ENCODE assay signal across 14 cellular contexts in genomic region chr16:68367440-68367839, GRCh38. TPM values are rescaled to one million over a fixed set of nuclear protein-coding genes. Genes with fewer than 3 reads are reported as not detected.
A peak's percentile ranks its signal among the peaks of the same experiment; 100 is the strongest.
DNase-seq lines count a peak whose midpoint lies in the region; ATAC-seq, FAIRE-seq and TF ChIP-seq lines count a peak whose summit lies in the region.
"Had no signal": no experiment of that assay in that cellular context is flagged by ENCODE, and none has a peak within 500 bp of the region (broad histone marks: within the 10 kb centered on the region; RNA-seq: fewer than 3 reads in every experiment).

No MANE protein-coding gene starts in this region.

- peak overlapping the region in 2 of 11 experiments; percentile 13 to 39; a peak in 1 of 22 replicates for H3K27ac ChIP-seq in BLaER1 treated with 17β-estradiol and CSF1 and Interleukin-3, amounts not matched to agents 10 nM and 100 nM
- H3K27ac ChIP-seq in IMR-90 (ENCODE audit: insufficient read depth, low read length) (no peak overlapping the region), K562 (ENCODE audit: extremely low read depth, low read depth, low read length) (no peak overlapping the region), neuronal stem cell (replicated peaks; ENCODE audit: low read length) (no peak overlapping the region)
- H3K27ac ChIP-seq: A549, HL-60, SK-N-MC had no signal

- peak overlapping the region in 9 of 11 experiments; percentile 20 to 94 (median 84); a peak in 17 of 22 replicates for H3K4me2 ChIP-seq in BLaER1 treated with 17β-estradiol and CSF1 and Interleukin-3, amounts not matched to agents 10 nM and 100 nM
- H3K4me2 ChIP-seq in IMR-90 (ENCODE audit: low read depth, low read length) (no peak overlapping the region), K562 (ENCODE audit: insufficient read depth, low read length) (no peak overlapping the region), neuronal stem cell (ENCODE audit: insufficient read depth, low read length, poor library complexity, severe bottlenecking) (no peak overlapping the region)
- H3K4me2 ChIP-seq: A549 had no signal

- H3K4me3 ChIP-seq in BLaER1 treated with 17β-estradiol and CSF1 and Interleukin-3, amounts not matched to agents 10 nM and 100 nM: no peak overlapping the region
- H3K4me3 ChIP-seq in IMR-90 (ENCODE audit: insufficient read depth, low read depth, low read length) (no peak overlapping the region), K562 (no peak overlapping the region), neuronal stem cell (ENCODE audit: low read length in 2 of 2) (no peak overlapping the region)
- H3K4me3 ChIP-seq: A549, SK-N-MC had no signal

- TF ChIP-seq CTCF in IMR-90 (conservative IDR thresholded peaks at IDR 0.05; ENCODE audit: low read depth, low read length): no peak
- no peak for TF ChIP-seq CTCF in K562 (IDR thresholded peaks at IDR 0.05 in 2 of 3, conservative IDR thresholded peaks at IDR 0.05 in 1 of 3; ENCODE audit: insufficient read depth in 2 of 3, low read depth in 1 of 3, low read length in 3 of 3)

- H3K4ac ChIP-seq in IMR-90 (ENCODE audit: low read depth, low read length) (no peak overlapping the region), neuronal stem cell (ENCODE audit: low read length) (no peak overlapping the region)

- H3K9ac ChIP-seq in BLaER1 treated with 17β-estradiol and CSF1 and Interleukin-3, amounts not matched to agents 10 nM and 100 nM: 0 out of 22 replicates have a peak overlapping the region, but pooled peaks of 1 of the 11 experiments have one; percentile 24
- H3K9ac ChIP-seq in IMR-90 (ENCODE audit: low read depth, low read length) (no peak overlapping the region), K562 (ENCODE audit: insufficient read depth in 1 of 2, low read depth in 2 of 2, low read length in 2 of 2) (0 out of 4 replicates have a peak overlapping the region, but pooled peaks of 1 of the 2 experiments have one; percentile 36), neuronal stem cell (ENCODE audit: low read depth, low read length, poor library complexity) (no peak overlapping the region)

- H4K20me1 ChIP-seq in BLaER1 treated with 17β-estradiol and CSF1 and Interleukin-3, amounts not matched to agents 10 nM and 100 nM: peaks cover 0 to 86% (median 0%) of the 10 kb centered on the region in 11 experiments; a peak in 11 of 22 replicates
- H4K20me1 ChIP-seq in IMR-90 (ENCODE audit: insufficient read depth, low read length) (no peaks in the 10 kb centered on the region), K562 (replicated peaks; ENCODE audit: control insufficient read depth, insufficient read depth, low read length) (peaks cover 11% of the 10 kb centered on the region)

- POLR2A ChIA-PET in IMR-90 (lab: Charles Lee; ENCODE audit: unreplicated experiment) (no interaction called here), K562 (lab: Yijun Ruan, JAX) (no interaction called here)

- no peaks in the 10 kb centered on the region for H3K79me2 ChIP-seq in K562 (ENCODE audit: control insufficient read depth, insufficient read depth, low read length)

- H2BK5ac ChIP-seq in IMR-90 (ENCODE audit: low read depth, low read length, poor library complexity, severe bottlenecking) (no peak overlapping the region), neuronal stem cell (ENCODE audit: low read length) (no peak overlapping the region)

- H3K14ac ChIP-seq in IMR-90 (replicated peaks; ENCODE audit: low read depth, low read length) (no peak overlapping the region), neuronal stem cell (ENCODE audit: low read length) (no peak overlapping the region)

- TF ChIP-seq POLR2A in IMR-90 (IDR thresholded peaks at IDR 0.05; ENCODE audit: low read depth, low read length): no peak
- no peak for TF ChIP-seq POLR2A in K562 (conservative IDR thresholded peaks at IDR 0.05)

- intact Hi-C loops in IMR-90 (cut with micrococcal nuclease): loop anchor here (1.0 kb wide), 1 partner anchor 143 kb away; no protein-coding TSS in a partner anchor
- intact Hi-C loops in K562 (cut with micrococcal nuclease): no loop called here

- FAIRE-seq in K562 (lab: Jason Lieb, UNC): no peak
- FAIRE-seq: A549, GM19239, HTR-8/SVneo had no signal

- no peak overlapping the region for H2BK12ac ChIP-seq in neuronal stem cell (ENCODE audit: low read length)

- H2BK120ac ChIP-seq in IMR-90 (ENCODE audit: low read depth, low read length): no peak overlapping the region
- H2BK120ac ChIP-seq in neuronal stem cell (ENCODE audit: low read depth, low read length): no peak overlapping the region

- H2AK9ac ChIP-seq in IMR-90 (replicated peaks; ENCODE audit: low read depth, low read length, poor library complexity): no peak overlapping the region

- H3K18ac ChIP-seq in IMR-90 (ENCODE audit: low read depth, low read length) (no peak overlapping the region), neuronal stem cell (ENCODE audit: low read length) (peak overlapping the region; percentile 18)

- no peaks in the 10 kb centered on the region for H3K9me1 ChIP-seq in IMR-90 (ENCODE audit: insufficient read depth, low read length)
- H3K9me1 ChIP-seq in K562 (ENCODE audit: control insufficient read depth, insufficient read depth, low read length): no peaks in the 10 kb centered on the region

- in situ Hi-C loops in IMR-90 (cut with MboI; ENCODE audit: low sequenced_read_pairs): no loop called here
- in situ Hi-C loops in K562 (cut with MboI): no loop called here

- no peaks in the 10 kb centered on the region for H3K36me3 ChIP-seq in BLaER1 treated with 17β-estradiol and CSF1 and Interleukin-3, amounts not matched to agents 10 nM and 100 nM
- H3K36me3 ChIP-seq in IMR-90 (ENCODE audit: control insufficient read depth, insufficient read depth, low read length) (no peaks in the 10 kb centered on the region), K562 (ENCODE audit: control insufficient read depth, insufficient read depth, low read length) (no peaks in the 10 kb centered on the region), neuronal stem cell (replicated peaks in 1 of 2; ENCODE audit: control insufficient read depth in 2 of 2, insufficient read depth in 2 of 2, low read length in 2 of 2) (no peaks in the 10 kb centered on the region)

- peaks cover 10 to 58% (median 32%) of the 10 kb centered on the region in 11 experiments; a peak in 20 of 22 replicates for H3K27me3 ChIP-seq in BLaER1 treated with 17β-estradiol and CSF1 and Interleukin-3, amounts not matched to agents 10 nM and 100 nM
- H3K27me3 ChIP-seq in IMR-90 (ENCODE audit: control insufficient read depth, insufficient read depth, low read length): peaks cover 15% of the 10 kb centered on the region
- H3K27me3 ChIP-seq in K562 (ENCODE audit: control insufficient read depth in 2 of 2, insufficient read depth in 2 of 2, low read length in 2 of 2): peaks cover 26 to 47% of the 10 kb centered on the region in 2 experiments; a peak in 4 of 5 replicates
- H3K27me3 ChIP-seq in neuronal stem cell (ENCODE audit: control insufficient read depth in 3 of 3, insufficient read depth in 3 of 3, low read depth in 1 of 3, low read length in 3 of 3): no peaks in the 10 kb centered on the region

- 48% methylated on average over 4 of the region's 20 CpGs; no CpG with 5 or more reads in 1 of the 2 experiments for WGBS in IMR-90 (ENCODE audit: extremely low coverage in 2 of 2, insufficient read length in 1 of 2), 2 experiments
- WGBS in K562 (ENCODE audit: insufficient coverage, low coverage, missing lambda C conversion rate): 58% methylated on average over 20 of the region's 20 CpGs
- WGBS in neuronal stem cell (ENCODE audit: extremely low coverage in 2 of 2, insufficient read length in 2 of 2, insufficient replicate concordance in 1 of 2), 2 donors: no CpG with 5 or more reads among the region's 20 CpGs

- TF ChIP-seq RAD21 in IMR-90 (IDR thresholded peaks at IDR 0.05; ENCODE audit: low read length) (no peak), K562 (CRISPR knock-in tag; conservative IDR thresholded peaks at IDR 0.05 in 1 of 2, IDR thresholded peaks at IDR 0.05 in 1 of 2) (no peak)

- H4K91ac ChIP-seq in IMR-90 (ENCODE audit: insufficient read depth, low read depth, low read length) (no peak overlapping the region), neuronal stem cell (ENCODE audit: low read depth, low read length, poor library complexity) (no peak overlapping the region)

- H2BK15ac ChIP-seq in IMR-90 (ENCODE audit: low read depth, low read length): no peak overlapping the region
- no peak overlapping the region for H2BK15ac ChIP-seq in neuronal stem cell (ENCODE audit: low read length)

- H2BK20ac ChIP-seq in IMR-90 (ENCODE audit: low read depth, low read length): no peak overlapping the region

- BruUV-seq in IMR-90 (replicated peaks; lab: Mats Ljungman, UMichigan) (no TSS peak), K562 (replicated peaks; lab: Mats Ljungman, UMichigan) (no TSS peak)

- H3K23ac ChIP-seq in IMR-90 (ENCODE audit: low read depth, low read length) (no peak overlapping the region), neuronal stem cell (ENCODE audit: low read depth, low read length, poor library complexity) (no peak overlapping the region)

- H3K56ac ChIP-seq in IMR-90 (ENCODE audit: extremely low read depth, insufficient read depth, low read length): no peak overlapping the region

- H3K9me3 ChIP-seq in BLaER1 treated with 17β-estradiol and CSF1 and Interleukin-3, amounts not matched to agents 10 nM and 100 nM (replicated peaks in 1 of 11): no peaks in the 10 kb centered on the region
- H3K9me3 ChIP-seq in IMR-90 (ENCODE audit: control insufficient read depth, insufficient read depth, low read length) (no peaks in the 10 kb centered on the region), K562 (replicated peaks; ENCODE audit: control insufficient read depth, insufficient read depth, low read depth, low read length) (no peaks in the 10 kb centered on the region), neuronal stem cell (replicated peaks in 1 of 2; ENCODE audit: control insufficient read depth in 2 of 2, insufficient read depth in 1 of 2, low read depth in 1 of 2, low read length in 2 of 2) (no peaks in the 10 kb centered on the region)
- H3K9me3 ChIP-seq: A549 had no signal

- H3K79me1 ChIP-seq in IMR-90 (ENCODE audit: low read depth in 1 of 2, low read length in 2 of 2) (no peaks in the 10 kb centered on the region), neuronal stem cell (ENCODE audit: low read depth, low read length) (no peaks in the 10 kb centered on the region)

- no peak for ATAC-seq in IMR-90 (ENCODE audit: low read depth)
- ATAC-seq in K562: no peak
- no peak for ATAC-seq in GM19023 (IDR thresholded peaks at IDR 0.05; ENCODE audit: unreplicated experiment)
- ATAC-seq in esophagus mucosa: no peak

- H4K5ac ChIP-seq in IMR-90 (ENCODE audit: low read depth, low read length): no peak overlapping the region

- CTCF ChIA-PET in IMR-90 (lab: Yijun Ruan, JAX) (no interaction called here), K562 (lab: Yijun Ruan, JAX; ENCODE audit: low intra/inter-chr PET ratio) (no interaction called here)

- DNase-seq in IMR-90 (no peak), K562 (ENCODE audit: extremely low read depth in 1 of 4, low spot score in 3 of 4) (no peak), neuronal stem cell (ENCODE audit: low spot score) (no peak), kidney glomerular epithelial cell (lab: John Stamatoyannopoulos, UW) (no peak)
- DNase-seq: NCI-H2081 treated with DMSO at 0.1 percent for 48 hours, NCI-H510A had no signal

- dilution Hi-C loops in IMR-90 (cut with HindIII; ENCODE audit: low sequenced_read_pairs, unreplicated experiment): no loop called here

- H2AFZ ChIP-seq in IMR-90 (replicated peaks; ENCODE audit: low read length, poor library complexity) (peak overlapping the region; percentile 23), K562 (ENCODE audit: low read depth, low read length) (peak overlapping the region; percentile 42; the same call in 1 of the 2 replicates), neuronal stem cell (ENCODE audit: low read length) (peak overlapping the region; percentile 68)

- no peak overlapping the region for H2AK5ac ChIP-seq in IMR-90 (ENCODE audit: low read depth, low read length)
- no peak overlapping the region for H2AK5ac ChIP-seq in neuronal stem cell (ENCODE audit: low read depth, low read length)

- no peak overlapping the region for H4K8ac ChIP-seq in IMR-90 (ENCODE audit: low read depth in 2 of 2, low read length in 2 of 2)
- peak overlapping the region; percentile 30 for H4K8ac ChIP-seq in neuronal stem cell (ENCODE audit: low read depth, low read length)

- no peak for TF ChIP-seq EP300 in K562 (IDR thresholded peaks at IDR 0.05; ENCODE audit: low read length)

- peaks cover 65 to 100% (median 93%) of the 10 kb centered on the region in 10 experiments for H3K4me1 ChIP-seq in BLaER1 treated with 17β-estradiol and CSF1 and Interleukin-3, amounts not matched to agents 10 nM and 100 nM
- no peaks in the 10 kb centered on the region for H3K4me1 ChIP-seq in IMR-90 (ENCODE audit: control insufficient read depth, insufficient read depth, low read length)
- peaks cover 9 to 56% of the 10 kb centered on the region in 2 experiments; a peak in 3 of 5 replicates for H3K4me1 ChIP-seq in K562 (replicated peaks in 1 of 2; ENCODE audit: control insufficient read depth in 2 of 2, insufficient read depth in 2 of 2, low read length in 2 of 2)
- H3K4me1 ChIP-seq in neuronal stem cell (ENCODE audit: control insufficient read depth in 2 of 2, insufficient read depth in 1 of 2, low read depth in 1 of 2, low read length in 2 of 2): peaks cover 14 to 23% of the 10 kb centered on the region in 2 donors
- H3K4me1 ChIP-seq: A549 had no signal

RNA-seq across cellular contexts. Expression of gene PRMT7, which starts 56.6 kb away (rescaled TPM):
- 65.5 and 68.6 TPM in 2 replicates for total RNA-seq in IMR-90 (2012; rRNA removed)
- 61.0 and 63.1 TPM in 2 replicates for polyA plus RNA-seq in IMR-90 (2012; rRNA removed)
- polyA plus RNA-seq in IMR-90 (2012; cell fraction: cytosol; rRNA removed): 31.0 and 38.2 TPM in 2 replicates
- 269 and 469 TPM in 2 replicates for polyA plus RNA-seq in IMR-90 (2012; cell fraction: nucleus; rRNA removed; ENCODE audit: low replicate concordance)
- total RNA-seq in K562 (2011; cell fraction: chromatin; rRNA removed; ENCODE audit: low replicate concordance): 222 and 419 TPM in 2 replicates
- 230 and 239 TPM in 2 replicates for total RNA-seq in K562 (2011; cell fraction: nucleolus; rRNA removed)
- 180 and 199 TPM in 2 replicates for total RNA-seq in K562 (2011; cell fraction: nucleoplasm; rRNA removed)
- 78.3 and 90.2 TPM in 2 replicates for total RNA-seq in K562 (2014; rRNA removed)
- total RNA-seq in K562 (2014; rRNA removed; fragmentation: Illumina TruSeq; extraction: Trizol): 48.0 and 56.7 TPM in 2 replicates
- 69.7 and 73.1 TPM in 2 replicates for total RNA-seq in K562 (2015; rRNA removed; fragmentation: Illumina TruSeq; extraction: Trizol)
- 78.6 and 79.4 TPM in 2 replicates for total RNA-seq in K562 (2021)
- polyA plus RNA-seq in K562 (2011; rRNA removed): 69.9 and 74.1 TPM in 2 replicates
- 63.9 and 89.3 TPM in 2 replicates for polyA plus RNA-seq in K562 (2011; cell fraction: cytosol; rRNA removed)
- polyA plus RNA-seq in K562 (2011; cell fraction: nucleus; rRNA removed): 335 and 470 TPM in 2 replicates
- polyA plus RNA-seq in K562 (2012): 59.7 and 71.7 TPM in 2 replicates
- polyA plus RNA-seq in K562 (2014; fragmentation: Illumina TruSeq; extraction: Trizol): 66.6 and 85.9 TPM in 2 replicates
- 10 to 100 TPM in 1 of 2 experiments, 1 to 10 TPM in 1; 6.4 to 12.6 TPM for polyA plus RNA-seq in K562 (2014; fragmentation: Nextera tagmentation; extraction: Ambion mirVana)
- polyA plus RNA-seq in K562 (2014; rRNA removed): 83.7 and 88.8 TPM in 2 replicates
- 70.0 and 109 TPM in 2 replicates for polyA minus RNA-seq in K562 (2011; rRNA and poly(A)+ RNA removed)
- polyA minus RNA-seq in K562 (2011; cell fraction: cytosol; rRNA and poly(A)+ RNA removed): 49.6 and 60.8 TPM in 2 replicates
- 92.9 and 103 TPM in 2 replicates for polyA minus RNA-seq in K562 (2011; cell fraction: nucleus; rRNA and poly(A)+ RNA removed)
- 29.2 TPM for polyA plus RNA-seq in neuronal stem cell (2013, experiment 1 of 2)
- polyA plus RNA-seq in neuronal stem cell (2013, experiment 2 of 2): 27.7 TPM
- 14.8 TPM for total RNA-seq in esophagus mucosa

RNA-seq across cellular contexts. Expression of gene SLC7A6OS, which starts 56.7 kb away (rescaled TPM):
- total RNA-seq in IMR-90 (2012; rRNA removed) (8.4 and 10.3 TPM in 2 replicates), K562 (2014; rRNA removed) (16.5 and 18.7 TPM in 2 replicates), K562 (2014; rRNA removed; fragmentation: Illumina TruSeq; extraction: Trizol) (17.6 and 17.8 TPM in 2 replicates), K562 (2015; rRNA removed; fragmentation: Illumina TruSeq; extraction: Trizol) (21.1 and 23.6 TPM in 2 replicates), K562 (2021) (22.1 and 24.3 TPM in 2 replicates), esophagus mucosa (8.1 TPM)
- polyA plus RNA-seq in IMR-90 (2012; rRNA removed) (5.6 and 6.8 TPM in 2 replicates), K562 (2011; rRNA removed) (14.0 and 17.2 TPM in 2 replicates), K562 (2014; fragmentation: Illumina TruSeq; extraction: Trizol) (16.6 and 18.7 TPM in 2 replicates), K562 (2014; fragmentation: Nextera tagmentation; extraction: Ambion mirVana) (1 to 10 TPM; 2.7 to 4.5 TPM), K562 (2014; rRNA removed) (15.5 and 25.3 TPM in 2 replicates)
- 2.5 and 3.5 TPM in 2 replicates for polyA plus RNA-seq in IMR-90 (2012; cell fraction: cytosol; rRNA removed)
- 7.7 and 20.7 TPM in 2 replicates for polyA plus RNA-seq in IMR-90 (2012; cell fraction: nucleus; rRNA removed; ENCODE audit: low replicate concordance)
- 26.2 and 38.5 TPM in 2 replicates for total RNA-seq in K562 (2011; cell fraction: chromatin; rRNA removed; ENCODE audit: low replicate concordance)
- total RNA-seq in K562 (2011; cell fraction: nucleolus; rRNA removed): 20.0 and 22.3 TPM in 2 replicates
- 30.6 and 38.6 TPM in 2 replicates for total RNA-seq in K562 (2011; cell fraction: nucleoplasm; rRNA removed)
- polyA plus RNA-seq in K562 (2011; cell fraction: cytosol; rRNA removed): 7.5 and 8.8 TPM in 2 replicates
- polyA plus RNA-seq in K562 (2011; cell fraction: nucleus; rRNA removed): 27.5 and 29.9 TPM in 2 replicates
- 11.1 and 12.5 TPM in 2 replicates for polyA plus RNA-seq in K562 (2012)
- 16.2 and 16.7 TPM in 2 replicates for polyA minus RNA-seq in K562 (2011; rRNA and poly(A)+ RNA removed)
- polyA minus RNA-seq in K562 (2011; cell fraction: cytosol; rRNA and poly(A)+ RNA removed): 4.7 and 6.0 TPM in 2 replicates
- polyA minus RNA-seq in K562 (2011; cell fraction: nucleus; rRNA and poly(A)+ RNA removed): 12.8 and 18.1 TPM in 2 replicates
- polyA plus RNA-seq in neuronal stem cell (2013, experiment 1 of 2): 11.8 TPM
- polyA plus RNA-seq in neuronal stem cell (2013, experiment 2 of 2): 12.4 TPM

Comparison
In these comparisons a context has a peak if more than half of its experiments do, and no peak if none do; other contexts are left out.
1. H3K4me2 ChIP-seq: peak in BLaER1 treated with 17β-estradiol and CSF1 and Interleukin-3, amounts not matched to agents 10 nM and 100 nM (9 of 11); none in IMR-90 (single experiment), K562 (single experiment) and neuronal stem cell (single experiment).
2. Peak in every context shown above with its lines, with median percentiles within 50 percentile points of each other: H2AFZ ChIP-seq.